8 cellular contexts compared by ENCODE assay signal in the genomic region with DNA sequence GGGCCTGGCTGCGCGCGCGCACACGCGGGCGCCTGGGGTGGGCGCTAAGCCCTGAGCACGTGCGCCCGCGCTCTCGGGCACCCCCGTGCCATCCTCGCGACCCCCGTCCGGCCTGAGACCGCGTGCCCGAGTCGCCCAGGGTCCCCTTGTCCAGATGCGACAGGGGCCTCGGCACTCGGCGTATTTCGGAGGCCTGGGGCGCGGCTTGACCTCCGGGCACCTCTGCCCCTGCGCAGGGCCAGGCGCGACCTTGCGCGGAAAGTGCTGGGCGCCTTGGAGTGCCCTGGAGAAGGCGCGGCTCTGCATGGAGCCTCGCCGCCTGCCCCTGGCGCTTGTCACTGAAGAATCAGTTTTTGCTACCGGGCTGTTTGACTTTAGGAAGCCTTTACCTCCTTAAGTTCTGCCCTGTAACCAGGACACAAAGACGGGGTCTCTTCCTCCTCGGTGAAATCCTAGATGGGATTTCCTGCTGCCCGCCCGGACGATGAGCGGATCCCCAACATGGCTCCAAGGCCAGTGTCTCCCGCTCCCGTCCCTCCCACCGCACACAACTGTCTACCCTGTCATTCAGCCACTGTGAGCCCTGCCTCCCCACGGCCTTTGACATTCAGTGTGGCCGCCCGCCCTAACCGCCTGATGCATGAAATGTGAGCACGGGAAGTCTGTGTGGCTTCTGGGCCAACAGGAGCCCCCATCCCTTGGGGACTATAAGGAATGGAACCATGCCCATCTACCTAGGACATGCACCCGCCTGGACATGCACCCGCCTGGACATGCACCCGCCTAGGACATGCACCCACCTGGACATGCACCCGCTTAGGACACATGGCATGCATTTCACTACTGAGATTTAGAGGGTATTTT. TPM values are rescaled to one million over a fixed set of nuclear protein-coding genes. Genes with fewer than 3 reads are reported as not detected.
DNase-seq lines count a peak whose midpoint lies in the region; ATAC-seq, FAIRE-seq and TF ChIP-seq lines count a peak whose summit lies in the region.

No MANE protein-coding gene starts in this region.

- H3K27me3 ChIP-seq in SJSA1 (replicated peaks): peaks cover 31% of the 10 kb centered on the region
- H3K27me3 ChIP-seq in pancreas: no peaks in the 10 kb centered on the region

- H3K9me3 ChIP-seq in SJSA1 (replicated peaks) (peaks cover 12% of the 10 kb centered on the region), pancreas (no peaks in the 10 kb centered on the region)

- H3K4me3 ChIP-seq in GM12865 (ENCODE audit: low read depth, low read length) (peak overlapping the region; percentile 62), SJSA1 (peak overlapping the region; percentile 67), fibroblast of mammary gland (ENCODE audit: control insufficient read depth, low read depth, low read length) (peak overlapping the region; percentile 69), pancreas (peak overlapping the region; percentile 54 to 89 (median 82))

- 24 to 30% methylated on average over 60 of the region's 60 CpGs for WGBS in pancreas, 2 donors

- H3K36me3 ChIP-seq in SJSA1 (no peaks in the 10 kb centered on the region), pancreas (no peaks in the 10 kb centered on the region)

- DNase-seq in GM12865 (ENCODE audit: low read depth) (no peak), SJSA1 (ENCODE audit: low read depth in 1 of 2, low spot score in 2 of 2) (no peak), fibroblast of mammary gland (ENCODE audit: low read depth) (no peak), pancreas (peak in 3 of 6 donors; percentile 26 to 76 (median 53)), NCI-H2029 treated with DMSO at 0.1 percent for 48 hours (lab: John Stamatoyannopoulos, UW) (no peak)

- peak in 2 of 4 donors; percentile 3 to 4 for ATAC-seq in pancreas
- no peak for ATAC-seq in HG03095 (IDR thresholded peaks at IDR 0.05; ENCODE audit: unreplicated experiment)
- ATAC-seq in GM19467 (IDR thresholded peaks at IDR 0.05; ENCODE audit: unreplicated experiment): no peak
- ATAC-seq in activated CD4-positive, CD25-positive, alpha-beta regulatory T cell treated with anti-CD3 and anti-CD28 coated beads, Interleukin-2, amount 50 U/mL, for 24 hours: no peak

- intact Hi-C loops in pancreas (cut with DNase I): no loop called here

- H3K4me1 ChIP-seq in SJSA1 (replicated peaks) (peaks cover 15% of the 10 kb centered on the region), pancreas (peaks cover 0 to 16% (median 12%) of the 10 kb centered on the region in 3 donors)

- H3K27ac ChIP-seq in SJSA1: no peak overlapping the region
- peak overlapping the region in 2 of 4 donors; percentile 45 to 48 for H3K27ac ChIP-seq in pancreas

- TF ChIP-seq CTCF in GM12865 (IDR thresholded peaks at IDR 0.05; ENCODE audit: insufficient read depth, low read depth, low read length, missing control alignments) (no peak), fibroblast of mammary gland (conservative IDR thresholded peaks at IDR 0.05; ENCODE audit: control insufficient read depth, insufficient read depth, low read depth, low read length) (no peak), pancreas (IDR thresholded peaks at IDR 0.05) (no peak)

- no peak for FAIRE-seq in pancreas (lab: Jason Lieb, UNC)

RNA-seq across cellular contexts. Expression of a gene that starts 1.1 kb away (rescaled TPM):
- total RNA-seq in SJSA1 (2014; rRNA removed; shearing (Covaris generic)): 5.5 and 13.4 TPM in 2 replicates
- total RNA-seq in pancreas: 1 to 10 TPM; 3.3 to 6.3 (median 4.2) TPM
- polyA plus RNA-seq in pancreas: 10 to 100 TPM in 1 of 2 donors, 1 to 10 TPM in 1; 9.9 to 13.2 TPM

RNA-seq across cellular contexts. Expression of a gene that starts 23.2 kb away (rescaled TPM):
- 3.7 and 3.8 TPM in 2 replicates for total RNA-seq in SJSA1 (2014; rRNA removed; shearing (Covaris generic))
- 1 to 10 TPM; 2.5 to 6.5 (median 4.1) TPM for total RNA-seq in pancreas
- polyA plus RNA-seq in pancreas: 10 to 100 TPM in 1 of 2 donors, 1 to 10 TPM in 1; 5.8 to 11.1 TPM
